ENCODE assay signal across 21 cellular contexts in genomic region chr13:112346899-112347229, GRCh38. TPM values are rescaled to one million over a fixed set of nuclear protein-coding genes. Genes with fewer than 3 reads are reported as not detected.
"Had no signal": no experiment of that assay in that cellular context is flagged by ENCODE, and none has a peak within 500 bp of the region (broad histone marks: within the 10 kb centered on the region; RNA-seq: fewer than 3 reads in every experiment).

No MANE protein-coding gene starts in this region.

- H3K36me3 ChIP-seq: brain microvascular endothelial cell, lower lobe of right lung, ovary, right lobe of liver, stomach had no signal

- H3K27ac Mint-ChIP-seq: activated naive CD8-positive, alpha-beta T cell treated with anti-CD3 and anti-CD28 coated beads, Interleukin-2, amount 10 ng/mL, durations not matched to agents 7 days and 5 days had no signal

- ATAC-seq: foreskin keratinocyte, left colon had no signal

- H3K4me3 Mint-ChIP-seq: activated naive CD8-positive, alpha-beta T cell treated with anti-CD3 and anti-CD28 coated beads, Interleukin-2, amount 10 ng/mL, durations not matched to agents 7 days and 5 days had no signal

- H3K4me3 ChIP-seq: lower lobe of right lung, ovary, right lobe of liver, stomach, testis had no signal

- H3K4me1 Mint-ChIP-seq: activated naive CD8-positive, alpha-beta T cell treated with anti-CD3 and anti-CD28 coated beads, Interleukin-2, amount 10 ng/mL, durations not matched to agents 7 days and 5 days had no signal

- H3K4me1 ChIP-seq: foreskin keratinocyte, right lobe of liver, stomach, testis had no signal

- H3K36me3 Mint-ChIP-seq: activated naive CD8-positive, alpha-beta T cell treated with anti-CD3 and anti-CD28 coated beads, Interleukin-2, amount 10 ng/mL, durations not matched to agents 7 days and 5 days had no signal

- H3K9me3 Mint-ChIP-seq: activated naive CD8-positive, alpha-beta T cell treated with anti-CD3 and anti-CD28 coated beads, Interleukin-2, amount 10 ng/mL, durations not matched to agents 7 days and 5 days had no signal

- H3K27me3 ChIP-seq: brain microvascular endothelial cell, foreskin keratinocyte, ovary, right lobe of liver, testis had no signal

- DNase-seq: activated CD4-positive, CD25-positive, alpha-beta regulatory T cell treated with anti-CD3 and anti-CD28 coated beads, Interleukin-2, amount 50 U/mL, for 72 hours; activated naive CD4-positive, alpha-beta T cell; activated naive CD8-positive, alpha-beta T cell treated with anti-CD3 and anti-CD28 coated beads, Interleukin-2, amount 10 ng/mL, durations not matched to agents 7 days and 5 days; anterior cingulate cortex; brain microvascular endothelial cell; cortex of kidney; effector CD8-positive, alpha-beta T cell; head of caudate nucleus; left colon; lower lobe of right lung; midbrain; ovary; right lobe of liver; stomach; T-helper 9 cell; testis had no signal

- H3K27ac ChIP-seq: brain microvascular endothelial cell, foreskin keratinocyte, lower lobe of right lung, ovary, right lobe of liver, stomach, testis had no signal

- H3K9me3 ChIP-seq: lower lobe of right lung, ovary, right lobe of liver, stomach, testis had no signal

RNA-seq across cellular contexts. Expression of gene SPACA7, which starts 29.3 kb away (rescaled TPM):
- total RNA-seq: activated CD8-positive, alpha-beta memory T cell treated with anti-CD3 and anti-CD28 coated beads for 36 hours; activated naive CD8-positive, alpha-beta T cell treated with anti-CD3 and anti-CD28 coated beads, Interleukin-2, amount 10 ng/mL, durations not matched to agents 7 days and 5 days; foreskin keratinocyte; left colon; lower lobe of right lung; myocyte; ovary; pulmonary artery endothelial cell; right lobe of liver; stomach; urinary bladder had no signal
- polyA plus RNA-seq: foreskin keratinocyte, ovary, stomach, urinary bladder had no signal
